Comparison of ENCODE assay signal across 28 cellular contexts in the genomic region with DNA sequence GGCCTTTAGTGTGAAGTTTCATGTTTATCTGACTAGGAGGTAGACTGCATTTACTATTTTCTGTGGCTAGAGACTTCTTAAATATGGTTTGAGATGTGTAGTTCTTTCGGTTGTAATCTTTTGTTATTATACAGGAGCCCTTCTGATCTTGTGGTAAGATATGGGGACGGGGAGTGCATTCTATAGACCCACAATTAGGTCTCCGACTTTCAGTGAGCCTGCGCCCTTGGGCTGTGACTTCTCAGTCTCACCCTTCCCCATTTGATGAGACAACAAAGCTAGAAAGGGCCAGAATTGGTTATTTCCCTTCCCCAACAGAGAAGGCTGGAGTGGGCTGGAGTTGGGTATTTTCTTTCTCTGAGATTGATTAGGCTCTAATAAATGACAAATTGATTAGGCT.
"Had no signal": no experiment of that assay in that cellular context is flagged by ENCODE, and none has a peak within 500 bp of the region (broad histone marks: within the 10 kb centered on the region; RNA-seq: fewer than 3 reads in every experiment).

No MANE protein-coding gene starts in this region.

- H3K27ac ChIP-seq: neural progenitor cell, ovary, parathyroid adenoma, psoas muscle, right lobe of liver, sigmoid colon, stomach, thoracic aorta, thyroid gland, tibial nerve, upper lobe of left lung, vagina had no signal

- DNase-seq: naive thymus-derived CD8-positive, alpha-beta T cell; occipital lobe; ovary; posterior cingulate gyrus; psoas muscle; right cardiac atrium; right lobe of liver; sigmoid colon; small intestine; stimulated activated CD4-positive, alpha-beta T cell treated with anti-CD3 and anti-CD28 coated beads, Interleukin-15, amount 100 ng/mL, for 24 hours; stimulated activated CD4-positive, alpha-beta T cell treated with anti-CD3 and anti-CD28 coated beads, Interleukin-2, amount 100 ng/mL, for 24 hours; stimulated activated CD4-positive, alpha-beta T cell treated with anti-CD3 and anti-CD28 coated beads, Interleukin-2, amount 100 ng/mL, for 48 hours; stimulated activated CD4-positive, alpha-beta T cell treated with anti-CD3 and anti-CD28 coated beads, Interleukin-4, amount 100 ng/mL, for 24 hours; stimulated activated naive B cell treated with anti-CD40 and anti-IgM and Interleukin-4, amounts not matched to agents 10 μg/mL and 1 μg/mL and 100 μg/mL, for 72 hours; stimulated activated naive CD4-positive, alpha-beta T cell treated with Interleukin-2 at 50 U/mL for 16 hours; stomach; thyroid gland; trophoblast cell; upper lobe of left lung had no signal

- H2AFZ ChIP-seq: neural progenitor cell, parathyroid adenoma had no signal

- H3K4me1 ChIP-seq: neural progenitor cell, parathyroid adenoma, psoas muscle, thyroid gland, tibial nerve, vagina had no signal

- H3K27ac Mint-ChIP-seq: naive thymus-derived CD8-positive, alpha-beta T cell; natural killer cell treated with Interleukin-12 subunit alpha and Interleukin-12 subunit beta and Interleukin-15 and Interleukin-18, amount 100 ng/mL, for 72 hours; neural progenitor cell; progenitor cell of endocrine pancreas; stimulated activated effector memory CD8-positive, alpha-beta T cell treated with anti-CD3 and anti-CD28 coated beads, Interleukin-12 subunit alpha, Interleukin-12 subunit beta, amount 100 ng/mL, for 72 hours; stimulated activated naive B cell treated with anti-CD40 and anti-IgM and Interleukin-4, amounts not matched to agents 10 μg/mL and 1 μg/mL and 100 μg/mL, for 72 hours; stimulated activated naive CD8-positive, alpha-beta T cell treated with anti-CD3 and anti-CD28 coated beads, Interleukin-15, Interleukin-2, amounts not matched to agents 100 ng/mL and 50 ng/mL, for 24 hours had no signal

- H3K27me3 Mint-ChIP-seq: progenitor cell of endocrine pancreas; stimulated activated naive B cell treated with anti-CD40 and anti-IgM and Interleukin-4, amounts not matched to agents 10 μg/mL and 1 μg/mL and 100 μg/mL, for 72 hours; stimulated activated naive CD8-positive, alpha-beta T cell treated with anti-CD3 and anti-CD28 coated beads, Interleukin-15, Interleukin-2, amounts not matched to agents 100 ng/mL and 50 ng/mL, for 24 hours had no signal

- H3K9me3 ChIP-seq: ovary, psoas muscle, right lobe of liver, sigmoid colon, stomach, thoracic aorta, thyroid gland, upper lobe of left lung, vagina had no signal

- H3K4me3 ChIP-seq: neural progenitor cell, ovary, psoas muscle, right lobe of liver, sigmoid colon, stomach, thoracic aorta, thyroid gland, tibial nerve, upper lobe of left lung, vagina had no signal

- H3K36me3 ChIP-seq: neural progenitor cell, ovary, right lobe of liver, sigmoid colon, stomach, thoracic aorta, thyroid gland, upper lobe of left lung, vagina had no signal

- H3K4me3 Mint-ChIP-seq: naive thymus-derived CD8-positive, alpha-beta T cell; natural killer cell treated with Interleukin-12 subunit alpha and Interleukin-12 subunit beta and Interleukin-15 and Interleukin-18, amount 100 ng/mL, for 72 hours; neural progenitor cell; stimulated activated effector memory CD8-positive, alpha-beta T cell treated with anti-CD3 and anti-CD28 coated beads, Interleukin-12 subunit alpha, Interleukin-12 subunit beta, amount 100 ng/mL, for 72 hours; stimulated activated naive B cell treated with anti-CD40 and anti-IgM and Interleukin-4, amounts not matched to agents 10 μg/mL and 1 μg/mL and 100 μg/mL, for 72 hours; stimulated activated naive CD8-positive, alpha-beta T cell treated with anti-CD3 and anti-CD28 coated beads, Interleukin-15, Interleukin-2, amounts not matched to agents 100 ng/mL and 50 ng/mL, for 24 hours had no signal

- ATAC-seq: naive thymus-derived CD8-positive, alpha-beta T cell; natural killer cell treated with Interleukin-12 subunit alpha and Interleukin-12 subunit beta and Interleukin-15 and Interleukin-18, amount 100 ng/mL, for 72 hours; psoas muscle; right cardiac atrium; right lobe of liver; stimulated activated effector memory CD8-positive, alpha-beta T cell treated with anti-CD3 and anti-CD28 coated beads, Interleukin-12 subunit alpha, Interleukin-12 subunit beta, amount 100 ng/mL, for 72 hours; stimulated activated naive B cell treated with anti-CD40 and anti-IgM and Interleukin-4, amounts not matched to agents 10 μg/mL and 1 μg/mL and 100 μg/mL, for 72 hours had no signal

- H3K9ac ChIP-seq: neural progenitor cell, parathyroid adenoma had no signal

- H3K27me3 ChIP-seq: neural progenitor cell, ovary, right lobe of liver, sigmoid colon, stomach, thyroid gland, tibial nerve, upper lobe of left lung, vagina had no signal

- H3K4me2 ChIP-seq: neural progenitor cell had no signal

- H3K36me3 Mint-ChIP-seq: naive thymus-derived CD8-positive, alpha-beta T cell; natural killer cell treated with Interleukin-12 subunit alpha and Interleukin-12 subunit beta and Interleukin-15 and Interleukin-18, amount 100 ng/mL, for 72 hours; stimulated activated effector memory CD8-positive, alpha-beta T cell treated with anti-CD3 and anti-CD28 coated beads, Interleukin-12 subunit alpha, Interleukin-12 subunit beta, amount 100 ng/mL, for 72 hours; stimulated activated naive B cell treated with anti-CD40 and anti-IgM and Interleukin-4, amounts not matched to agents 10 μg/mL and 1 μg/mL and 100 μg/mL, for 72 hours had no signal

- H3K79me2 ChIP-seq: parathyroid adenoma had no signal

- H3K4me1 Mint-ChIP-seq: naive thymus-derived CD8-positive, alpha-beta T cell; neural progenitor cell; stimulated activated effector memory CD8-positive, alpha-beta T cell treated with anti-CD3 and anti-CD28 coated beads, Interleukin-12 subunit alpha, Interleukin-12 subunit beta, amount 100 ng/mL, for 72 hours; stimulated activated naive B cell treated with anti-CD40 and anti-IgM and Interleukin-4, amounts not matched to agents 10 μg/mL and 1 μg/mL and 100 μg/mL, for 72 hours had no signal
